In genomic region chr4:112288455-112288854, GRCh38 we compare ENCODE assay signal across 8 cellular contexts. TPM values are rescaled to one million over a fixed set of nuclear protein-coding genes. Genes with fewer than 3 reads are reported as not detected.
DNase-seq lines count a peak whose midpoint lies in the region; ATAC-seq and TF ChIP-seq lines count a peak whose summit lies in the region.

No MANE protein-coding gene starts in this region.

- POLR2A ChIA-PET in WTC11 (lab: Charles Lee) = no interaction called here

- H3K4me1 Mint-ChIP-seq in effector memory CD8-positive, alpha-beta T cell (ENCODE audit: low read depth in 2 of 2) = peaks cover 33 to 43% of the 10 kb centered on the region in 2 donors
- H3K4me1 Mint-ChIP-seq in WTC11 = peaks cover 16% of the 10 kb centered on the region

- no peaks in the 10 kb centered on the region for H3K27me3 ChIP-seq in sigmoid colon

- no peaks in the 10 kb centered on the region for H3K9me3 ChIP-seq in sigmoid colon

- no peaks in the 10 kb centered on the region for H3K9me3 Mint-ChIP-seq in effector memory CD8-positive, alpha-beta T cell
- peaks cover 10% of the 10 kb centered on the region for H3K9me3 Mint-ChIP-seq in WTC11

- TF ChIP-seq EP300 in sigmoid colon (IDR thresholded peaks at IDR 0.05) = no peak

- 54 to 85% methylated on average over 3 of the region's 3 CpGs for WGBS in sigmoid colon, 2 donors

- H3K27ac Mint-ChIP-seq in effector memory CD8-positive, alpha-beta T cell = peak overlapping the region; percentile 83 to 90
- no peak overlapping the region for H3K27ac Mint-ChIP-seq in WTC11

- H3K36me3 Mint-ChIP-seq in effector memory CD8-positive, alpha-beta T cell (ENCODE audit: insufficient read depth) = peaks cover 19% of the 10 kb centered on the region
- H3K36me3 Mint-ChIP-seq in WTC11 = no peaks in the 10 kb centered on the region

- peak; percentile 26 for ATAC-seq in GM18858 (IDR thresholded peaks at IDR 0.05; ENCODE audit: unreplicated experiment)
- ATAC-seq in GM21576 (IDR thresholded peaks at IDR 0.05; ENCODE audit: unreplicated experiment) = peak; percentile 34
- peak; percentile 30 for ATAC-seq in HG03520 (IDR thresholded peaks at IDR 0.05; ENCODE audit: unreplicated experiment)
- peak; percentile 44 for ATAC-seq in effector memory CD8-positive, alpha-beta T cell (replicated peaks)
- no peak for ATAC-seq in WTC11

- no peak overlapping the region for H3K4me3 ChIP-seq in sigmoid colon

- peak in 1 of 3 experiments; percentile 30 for DNase-seq in effector memory CD8-positive, alpha-beta T cell
- DNase-seq in cerebellar nuclear complex (lab: John Stamatoyannopoulos, UW) = no peak
- no peak for DNase-seq in WTC11 (ENCODE audit: low spot score)
- DNase-seq in sigmoid colon = no peak
- DNase-seq in DMS53 (lab: John Stamatoyannopoulos, UW) = no peak

- H3K27ac ChIP-seq in sigmoid colon = no peak overlapping the region

- TF ChIP-seq CTCF in WTC11 (IDR thresholded peaks at IDR 0.05) (no peak), sigmoid colon (IDR thresholded peaks at IDR 0.05) (no peak)

- no peak for TF ChIP-seq POLR2A in sigmoid colon (IDR thresholded peaks at IDR 0.05)

- no peaks in the 10 kb centered on the region for H3K27me3 Mint-ChIP-seq in effector memory CD8-positive, alpha-beta T cell
- peaks cover 38% of the 10 kb centered on the region for H3K27me3 Mint-ChIP-seq in WTC11 (ENCODE audit: low read depth)

- H3K4me1 ChIP-seq in sigmoid colon = peaks cover 0 to 17% (median 10%) of the 10 kb centered on the region in 4 donors

- H3K4me3 Mint-ChIP-seq in effector memory CD8-positive, alpha-beta T cell = peak overlapping the region; percentile 59 to 63
- H3K4me3 Mint-ChIP-seq in WTC11 = no peak overlapping the region

- CTCF ChIA-PET in WTC11 (lab: Charles Lee) = no interaction called here

- intact Hi-C loops in sigmoid colon (cut with DNase I) = loop anchor here (5.0 kb wide), 1 partner anchor 56 kb away; the partner anchor contains the start of gene AP1AR

- H3K36me3 ChIP-seq in sigmoid colon = no peaks in the 10 kb centered on the region

TF ChIP-seq in WTC11, 78 proteins besides CTCF, POLR2A, EP300 and RAD21:
- TF ChIP-seq USF2 (CRISPR knock-in tag; IDR thresholded peaks at IDR 0.05) (no peak), ZNF138 (CRISPR knock-in tag; conservative IDR thresholded peaks at IDR 0.05) (no peak), E2F4 (CRISPR knock-in tag; IDR thresholded peaks at IDR 0.05; ENCODE audit: borderline replicate concordance, low read depth) (no peak), MYBL2 (CRISPR knock-in tag; IDR thresholded peaks at IDR 0.05) (no peak), ZNF232 (CRISPR knock-in tag; IDR thresholded peaks at IDR 0.05) (no peak)

RNA-seq across cellular contexts. Expression of gene TIFA, which starts 2.8 kb away (rescaled TPM):
- total RNA-seq in WTC11 (2021) = 1.4 to 3.6 TPM (median 1.8 TPM) in 3 replicates
- total RNA-seq in sigmoid colon = 1 to 10 TPM; 1.1 to 7.9 (median 3.7) TPM
- 10 to 100 TPM in 1 of 3 donors, 1 to 10 TPM in 2; 6.0 to 13.5 (median 8.8) TPM for polyA plus RNA-seq in sigmoid colon

RNA-seq across cellular contexts. Expression of gene ALPK1, which starts 8.7 kb away (rescaled TPM):
- total RNA-seq in WTC11 (2021) = 0.37 to 0.57 TPM (median 0.50 TPM) in 3 replicates
- total RNA-seq in sigmoid colon = 10 to 100 TPM; 12.1 to 27.4 (median 18.7) TPM
- polyA plus RNA-seq in sigmoid colon = 10 to 100 TPM in 1 of 3 donors, 1 to 10 TPM in 2; 4.2 to 10.2 (median 5.5) TPM

RNA-seq across cellular contexts. Expression of gene AP1AR, which starts 56.9 kb away (rescaled TPM):
- total RNA-seq in WTC11 (2021) (22.4 to 26.1 TPM (median 23.1 TPM) in 3 replicates), sigmoid colon (10 to 100 TPM in 3 of 4 donors, 1 to 10 TPM in 1; 6.9 to 20.7 (median 18.9) TPM)
- polyA plus RNA-seq in sigmoid colon = 10 to 100 TPM; 16.8 to 36.3 (median 35.4) TPM
